In the genomic region with DNA sequence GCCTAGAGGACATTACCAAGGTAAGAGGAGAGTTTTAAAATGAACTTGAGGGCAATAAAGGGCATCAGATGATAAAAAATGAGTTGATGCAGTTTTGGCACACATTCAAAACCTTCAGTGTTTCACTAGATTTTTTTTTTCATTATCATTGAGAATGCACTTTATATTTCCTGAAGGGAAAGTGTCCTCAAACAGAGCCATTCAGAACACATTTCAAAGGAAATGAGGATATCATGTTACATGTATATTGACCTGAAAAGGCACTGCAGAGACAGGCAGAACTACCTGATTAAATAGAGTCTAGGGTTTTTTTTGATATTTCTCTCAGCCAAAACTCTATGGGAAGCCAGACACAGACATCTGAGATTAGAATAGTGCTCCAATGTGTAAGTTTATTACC, we compare ENCODE assay signal across 22 cellular contexts.
"Had no signal": no experiment of that assay in that cellular context is flagged by ENCODE, and none has a peak within 500 bp of the region (broad histone marks: within the 10 kb centered on the region; RNA-seq: fewer than 3 reads in every experiment).

No MANE protein-coding gene starts in this region.

- H3K4me1 Mint-ChIP-seq: activated CD4-positive, alpha-beta T cell treated with anti-CD3 and anti-CD28 coated beads for 36 hours; activated naive CD8-positive, alpha-beta T cell treated with anti-CD3 and anti-CD28 coated beads for 36 hours; central memory CD8-positive, alpha-beta T cell had no signal

- H3K36me3 ChIP-seq: colonic mucosa, esophagus muscularis mucosa, vagina had no signal

- H3K27ac ChIP-seq: colonic mucosa, esophagus muscularis mucosa, testis, vagina had no signal

- H3K9me3 ChIP-seq: colonic mucosa, esophagus muscularis mucosa, testis, vagina had no signal

- ATAC-seq: activated CD4-positive, alpha-beta T cell treated with anti-CD3 and anti-CD28 coated beads for 36 hours; activated T-cell treated with anti-CD3 and anti-CD28 coated beads, Interleukin-2, amount 50 U/mL, for 4 hours; left ventricle myocardium superior; natural killer cell had no signal

- DNase-seq: activated CD4-positive, alpha-beta T cell treated with anti-CD3 and anti-CD28 coated beads for 36 hours; activated CD4-positive, alpha-beta T cell treated with anti-CD3 and anti-CD28 coated beads, Interleukin-2, amount 50 U/mL, for 4 hours; activated CD8-positive, alpha-beta memory T cell treated with anti-CD3 and anti-CD28 coated beads, Interleukin-2, amount 50 U/mL, for 48 hours; activated naive CD4-positive, alpha-beta T cell; activated naive CD8-positive, alpha-beta T cell treated with anti-CD3 and anti-CD28 coated beads for 36 hours; activated T-cell treated with anti-CD3 and anti-CD28 coated beads, Interleukin-2, amount 50 U/mL, for 4 hours; colonic mucosa; hippocampal formation; kidney glomerular epithelial cell; left ventricle myocardium superior; mammary epithelial cell; midbrain; natural killer cell; stimulated activated CD4-positive, alpha-beta T cell treated with anti-CD3 and anti-CD28 coated beads, Interleukin-4, amount 100 ng/mL, for 1 hour; stimulated activated naive CD4-positive, alpha-beta T cell; testis; trophoblast cell had no signal

- H3K27me3 Mint-ChIP-seq: activated CD4-positive, alpha-beta T cell treated with anti-CD3 and anti-CD28 coated beads for 36 hours; activated naive CD8-positive, alpha-beta T cell treated with anti-CD3 and anti-CD28 coated beads for 36 hours; central memory CD8-positive, alpha-beta T cell; progenitor cell of endocrine pancreas had no signal

- H3K36me3 Mint-ChIP-seq: activated naive CD8-positive, alpha-beta T cell treated with anti-CD3 and anti-CD28 coated beads for 36 hours; natural killer cell had no signal

- H3K4me1 ChIP-seq: colonic mucosa, esophagus muscularis mucosa, testis, vagina had no signal

- H3K27me3 ChIP-seq: colonic mucosa, esophagus muscularis mucosa, testis, vagina had no signal

- H3K4me3 Mint-ChIP-seq: activated CD4-positive, alpha-beta T cell treated with anti-CD3 and anti-CD28 coated beads for 36 hours; activated naive CD8-positive, alpha-beta T cell treated with anti-CD3 and anti-CD28 coated beads for 36 hours; activated T-cell treated with anti-CD3 and anti-CD28 coated beads, Interleukin-2, amount 50 U/mL, for 4 hours; central memory CD8-positive, alpha-beta T cell; natural killer cell had no signal

- H3K4me3 ChIP-seq: colonic mucosa, esophagus muscularis mucosa, testis, vagina had no signal

- H3K27ac Mint-ChIP-seq: activated CD4-positive, alpha-beta T cell treated with anti-CD3 and anti-CD28 coated beads for 36 hours; activated naive CD8-positive, alpha-beta T cell treated with anti-CD3 and anti-CD28 coated beads for 36 hours; activated T-helper 2 cell treated with anti-CD3 and anti-CD28 coated beads, Interferon-gamma antibody, Interleukin-2, Interleukin-4, amounts not matched to agents 10 μg/mL and 5 μg/mL and 100 μg/mL, durations not matched to agents 14 hours and 24 hours and 36 hours; natural killer cell; progenitor cell of endocrine pancreas had no signal
